Comparison of ENCODE assay signal across 9 cellular contexts in the genomic region with DNA sequence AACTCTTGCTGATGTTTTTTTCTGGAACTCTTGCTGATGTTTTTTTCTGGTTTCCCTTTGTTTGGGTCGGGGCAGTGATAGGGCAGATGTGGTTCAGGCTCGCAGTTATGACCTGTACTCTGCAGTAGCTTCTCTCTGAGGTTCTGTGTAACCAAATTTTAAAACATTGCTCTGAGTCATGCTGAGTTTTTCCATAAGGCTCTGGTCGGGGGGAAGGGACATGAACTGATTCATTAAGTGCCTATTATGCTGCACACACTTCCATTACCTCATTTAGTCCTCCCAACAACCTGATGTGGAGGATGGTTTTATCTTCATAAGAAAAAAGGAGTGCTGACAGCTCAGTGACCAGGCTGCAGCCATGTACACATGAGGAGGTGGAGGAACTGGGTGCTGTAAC. TPM values are rescaled to one million over a fixed set of nuclear protein-coding genes. Genes with fewer than 3 reads are reported as not detected.
DNase-seq lines count a peak whose midpoint lies in the region; TF ChIP-seq lines count a peak whose summit lies in the region.
"Had no signal": no experiment of that assay in that cellular context is flagged by ENCODE, and none has a peak within 500 bp of the region (broad histone marks: within the 10 kb centered on the region; RNA-seq: fewer than 3 reads in every experiment).

No MANE protein-coding gene starts in this region.

- peaks cover 34% of the 10 kb centered on the region for H3K4me1 Mint-ChIP-seq in mesothelial cell of epicardium

- H3K4me3 Mint-ChIP-seq in mesothelial cell of epicardium = no peak overlapping the region

- DNase-seq in AG10803 (ENCODE audit: low read depth) (peak; percentile 89), M059J (ENCODE audit: low read depth) (peak; percentile 93), amniotic stem cell (lab: John Stamatoyannopoulos, UW) (peak; percentile 35), mesothelial cell of epicardium (ENCODE audit: low spot score in 2 of 2, unreplicated experiment in 2 of 2) (no peak), midbrain (lab: John Stamatoyannopoulos, UW) (no peak), amygdala (lab: John Stamatoyannopoulos, UW) (no peak), GF-D8 (lab: John Stamatoyannopoulos, UW) (no peak)
- no peak for DNase-seq in effector CD4-positive, alpha-beta T cell

- H3K9me3 Mint-ChIP-seq in mesothelial cell of epicardium = no peaks in the 10 kb centered on the region

- H3K36me3 Mint-ChIP-seq in mesothelial cell of epicardium = peaks cover 4% of the 10 kb centered on the region

- no peak overlapping the region for H3K4me3 ChIP-seq in AG10803 (ENCODE audit: low read length)
- H3K4me3 ChIP-seq: cardiac muscle cell had no signal

- H3K27me3 Mint-ChIP-seq in mesothelial cell of epicardium (ENCODE audit: low read depth) = no peaks in the 10 kb centered on the region

- TF ChIP-seq CTCF in AG10803 (conservative IDR thresholded peaks at IDR 0.05; ENCODE audit: low read length) (no peak), mesothelial cell of epicardium (IDR thresholded peaks at IDR 0.05; ENCODE audit: unreplicated experiment) (no peak)

- peak overlapping the region; percentile 52 for H3K27ac Mint-ChIP-seq in mesothelial cell of epicardium

RNA-seq across cellular contexts. Expression of a gene that starts 18.9 kb away (rescaled TPM):
- 5.4 and 31.2 TPM in 2 replicates for total RNA-seq in M059J (2014; rRNA removed; shearing (Covaris generic))
- total RNA-seq in mesothelial cell of epicardium = 71.5 to 80.1 TPM (median 75.7 TPM) in 3 replicates

Comparison
In these comparisons a context has a peak if more than half of its experiments do, and no peak if none do; other contexts are left out.
1. DNase-seq: peak in AG10803 (single experiment), M059J (single experiment) and amniotic stem cell (single experiment); none in mesothelial cell of epicardium (0 of 2), midbrain (single experiment), amygdala (0 of 56), GF-D8 (single experiment) and effector CD4-positive, alpha-beta T cell (single experiment).